ENCODE assay signal across 11 cellular contexts in genomic region chr15:60804986-60805949, GRCh38.
DNase-seq lines count a peak whose midpoint lies in the region; FAIRE-seq and TF ChIP-seq lines count a peak whose summit lies in the region.
"Had no signal": no experiment of that assay in that cellular context is flagged by ENCODE, and none has a peak within 500 bp of the region (broad histone marks: within the 10 kb centered on the region; RNA-seq: fewer than 3 reads in every experiment).

No MANE protein-coding gene starts in this region.

- H3K27me3 ChIP-seq in CD4-positive, alpha-beta memory T cell (ENCODE audit: insufficient read depth, low read length) = no peaks in the 10 kb centered on the region
- peaks cover 2% of the 10 kb centered on the region for H3K27me3 ChIP-seq in bronchial epithelial cell (ENCODE audit: control insufficient read depth, insufficient read depth, low read length)
- H3K27me3 ChIP-seq: SJSA1 had no signal

- H3K4me1 ChIP-seq in CD4-positive, alpha-beta memory T cell (ENCODE audit: insufficient read depth, low read length) = peaks cover 95% of the 10 kb centered on the region
- H3K4me1 ChIP-seq: SJSA1 had no signal

- peak overlapping the region; percentile 71 to 94 (median 91) for H3K27ac Mint-ChIP-seq in CD4-positive, alpha-beta memory T cell
- H3K27ac Mint-ChIP-seq in activated T-helper 1 cell treated with anti-CD3 and anti-CD28 coated beads, Interleukin-12 subunit alpha, Interleukin-12 subunit beta, Interleukin-2, Interleukin-4 antibody, amounts not matched to agents 30 ng/mL and 10 ng/mL and 1 ng/mL, durations not matched to agents 14 hours and 24 hours and 36 hours = no peak overlapping the region
- H3K27ac Mint-ChIP-seq in activated CD4-positive, alpha-beta memory T cell treated with anti-CD3 and anti-CD28 coated beads for 36 hours = no peak overlapping the region

- no peak for FAIRE-seq in bronchial epithelial cell (lab: Jason Lieb, UNC)
- FAIRE-seq: K562 had no signal

- CTCF ChIA-PET in CD4-positive, alpha-beta memory T cell (lab: Charles Lee; ENCODE audit: partially characterized antibody) = interaction anchor here (1.0 to 1.2 kb wide), 2 partner anchors 17 to 58 kb away, joined by 4 to 5 read pairs; no protein-coding TSS in a partner anchor
- CTCF ChIA-PET in activated CD4-positive, alpha-beta memory T cell treated with anti-CD3 and anti-CD28 coated beads for 36 hours (lab: Charles Lee) = interaction anchor here (0.9 to 2.0 kb wide), 3 partner anchors 7 to 296 kb away, joined by 3 to 10 read pairs (median 3); no protein-coding TSS in a partner anchor

- no peaks in the 10 kb centered on the region for H3K36me3 ChIP-seq in CD4-positive, alpha-beta memory T cell (ENCODE audit: insufficient read depth, low read length)
- no peaks in the 10 kb centered on the region for H3K36me3 ChIP-seq in bronchial epithelial cell (ENCODE audit: control insufficient read depth, insufficient read depth, low read length)
- H3K36me3 ChIP-seq: SJSA1 had no signal

- H3K4me3 Mint-ChIP-seq in CD4-positive, alpha-beta memory T cell = peak overlapping the region in 7 of 8 donors; percentile 26 to 77 (median 69)
- H3K4me3 Mint-ChIP-seq in activated T-helper 1 cell treated with anti-CD3 and anti-CD28 coated beads, Interleukin-12 subunit alpha, Interleukin-12 subunit beta, Interleukin-2, Interleukin-4 antibody, amounts not matched to agents 30 ng/mL and 10 ng/mL and 1 ng/mL, durations not matched to agents 14 hours and 24 hours and 36 hours = no peak overlapping the region
- H3K4me3 Mint-ChIP-seq in activated CD4-positive, alpha-beta memory T cell treated with anti-CD3 and anti-CD28 coated beads for 36 hours = no peak overlapping the region

- no peaks in the 10 kb centered on the region for H3K9me3 Mint-ChIP-seq in CD4-positive, alpha-beta memory T cell
- H3K9me3 Mint-ChIP-seq in activated T-helper 1 cell treated with anti-CD3 and anti-CD28 coated beads, Interleukin-12 subunit alpha, Interleukin-12 subunit beta, Interleukin-2, Interleukin-4 antibody, amounts not matched to agents 30 ng/mL and 10 ng/mL and 1 ng/mL, durations not matched to agents 14 hours and 24 hours and 36 hours = peaks cover 7% of the 10 kb centered on the region
- no peaks in the 10 kb centered on the region for H3K9me3 Mint-ChIP-seq in activated CD4-positive, alpha-beta memory T cell treated with anti-CD3 and anti-CD28 coated beads for 36 hours

- H3K4me3 ChIP-seq in CD4-positive, alpha-beta memory T cell (ENCODE audit: low read length in 2 of 2) = no peak overlapping the region
- no peak overlapping the region for H3K4me3 ChIP-seq in bronchial epithelial cell (ENCODE audit: low read depth, low read length)
- H3K4me3 ChIP-seq: K562, SJSA1 had no signal

- peaks cover 68 to 96% (median 84%) of the 10 kb centered on the region in 4 donors for H3K4me1 Mint-ChIP-seq in CD4-positive, alpha-beta memory T cell
- H3K4me1 Mint-ChIP-seq in activated T-helper 1 cell treated with anti-CD3 and anti-CD28 coated beads, Interleukin-12 subunit alpha, Interleukin-12 subunit beta, Interleukin-2, Interleukin-4 antibody, amounts not matched to agents 30 ng/mL and 10 ng/mL and 1 ng/mL, durations not matched to agents 14 hours and 24 hours and 36 hours (ENCODE audit: low read depth) = peaks cover 67% of the 10 kb centered on the region
- peaks cover 83% of the 10 kb centered on the region for H3K4me1 Mint-ChIP-seq in activated CD4-positive, alpha-beta memory T cell treated with anti-CD3 and anti-CD28 coated beads for 36 hours (ENCODE audit: low read depth)

- no peaks in the 10 kb centered on the region for H3K27me3 Mint-ChIP-seq in CD4-positive, alpha-beta memory T cell
- H3K27me3 Mint-ChIP-seq in activated T-helper 1 cell treated with anti-CD3 and anti-CD28 coated beads, Interleukin-12 subunit alpha, Interleukin-12 subunit beta, Interleukin-2, Interleukin-4 antibody, amounts not matched to agents 30 ng/mL and 10 ng/mL and 1 ng/mL, durations not matched to agents 14 hours and 24 hours and 36 hours (ENCODE audit: insufficient read depth) = no peaks in the 10 kb centered on the region
- no peaks in the 10 kb centered on the region for H3K27me3 Mint-ChIP-seq in activated CD4-positive, alpha-beta memory T cell treated with anti-CD3 and anti-CD28 coated beads for 36 hours

- intact Hi-C loops in CD4-positive, alpha-beta memory T cell (cut with micrococcal nuclease) = no loop called here
- intact Hi-C loops in activated T-helper 1 cell treated with anti-CD3 and anti-CD28 coated beads, Interleukin-12 subunit alpha, Interleukin-12 subunit beta, Interleukin-2, Interleukin-4 antibody, amounts not matched to agents 30 ng/mL and 10 ng/mL and 1 ng/mL, durations not matched to agents 14 hours and 24 hours and 36 hours (cut with micrococcal nuclease) = loop anchor here (5.0 to 10.0 kb wide), 2 partner anchors 298 to 650 kb away; no protein-coding TSS in a partner anchor
- intact Hi-C loops in activated CD4-positive, alpha-beta memory T cell treated with anti-CD3 and anti-CD28 coated beads for 36 hours (cut with micrococcal nuclease) = no loop called here

- peak overlapping the region; percentile 29 for H3K27ac ChIP-seq in CD4-positive, alpha-beta memory T cell (ENCODE audit: low read depth, low read length)
- H3K27ac ChIP-seq: SJSA1 had no signal

- POLR2A ChIA-PET in CD4-positive, alpha-beta memory T cell (lab: Charles Lee; ENCODE audit: partially characterized antibody) = interaction anchor here (0.6 to 6.1 kb wide), 8 partner anchors 7 to 39 kb away, joined by 3 to 44 read pairs (median 7); no protein-coding TSS in a partner anchor
- POLR2A ChIA-PET in activated CD4-positive, alpha-beta memory T cell treated with anti-CD3 and anti-CD28 coated beads for 36 hours (lab: Charles Lee) = interaction anchor here (0.7 kb wide), 1 partner anchor 155 kb away, joined by 3 read pairs; no protein-coding TSS in a partner anchor

- no peaks in the 10 kb centered on the region for H3K36me3 Mint-ChIP-seq in CD4-positive, alpha-beta memory T cell
- peaks cover 1% of the 10 kb centered on the region for H3K36me3 Mint-ChIP-seq in activated T-helper 1 cell treated with anti-CD3 and anti-CD28 coated beads, Interleukin-12 subunit alpha, Interleukin-12 subunit beta, Interleukin-2, Interleukin-4 antibody, amounts not matched to agents 30 ng/mL and 10 ng/mL and 1 ng/mL, durations not matched to agents 14 hours and 24 hours and 36 hours (ENCODE audit: low read depth)
- no peaks in the 10 kb centered on the region for H3K36me3 Mint-ChIP-seq in activated CD4-positive, alpha-beta memory T cell treated with anti-CD3 and anti-CD28 coated beads for 36 hours

- no peak for TF ChIP-seq CTCF in bronchial epithelial cell (IDR thresholded peaks at IDR 0.05; ENCODE audit: insufficient read depth, low read length, severe bottlenecking)

- no peaks in the 10 kb centered on the region for H3K9me3 ChIP-seq in CD4-positive, alpha-beta memory T cell (ENCODE audit: control insufficient read depth in 1 of 2, low read length in 2 of 2)
- H3K9me3 ChIP-seq: SJSA1 had no signal

- DNase-seq in CD4-positive, alpha-beta memory T cell = no peak
- DNase-seq in NCI-H146 (lab: John Stamatoyannopoulos, UW) (peak; percentile 88), bronchial epithelial cell (ENCODE audit: low read depth) (peak; percentile 50), kidney glomerular epithelial cell (lab: John Stamatoyannopoulos, UW) (peak; percentile 44), NCI-H128 (lab: John Stamatoyannopoulos, UW; ENCODE audit: unreplicated experiment) (no peak), UCSD-AML1 (lab: John Stamatoyannopoulos, UW; ENCODE audit: unreplicated experiment) (no peak)
- no peak for DNase-seq in activated T-helper 1 cell treated with anti-CD3 and anti-CD28 coated beads, Interleukin-12 subunit alpha, Interleukin-12 subunit beta, Interleukin-2, Interleukin-4 antibody, amounts not matched to agents 30 ng/mL and 10 ng/mL and 1 ng/mL, durations not matched to agents 14 hours and 24 hours and 36 hours (ENCODE audit: low spot score)
- DNase-seq in activated CD4-positive, alpha-beta memory T cell treated with anti-CD3 and anti-CD28 coated beads for 36 hours = no peak
- DNase-seq: activated T-cell treated with anti-CD3 and anti-CD28 coated beads for 4 hours had no signal

Comparison
In these comparisons a context has a peak if more than half of its experiments do, and no peak if none do; other contexts are left out.
1. DNase-seq: peak in NCI-H146 (single experiment), bronchial epithelial cell (single experiment) and kidney glomerular epithelial cell (single experiment); none in CD4-positive, alpha-beta memory T cell (0 of 5), activated T-helper 1 cell treated with anti-CD3 and anti-CD28 coated beads, Interleukin-12 subunit alpha, Interleukin-12 subunit beta, Interleukin-2, Interleukin-4 antibody, amounts not matched to agents 30 ng/mL and 10 ng/mL and 1 ng/mL, durations not matched to agents 14 hours and 24 hours and 36 hours (single experiment), NCI-H128 (single experiment), UCSD-AML1 (single experiment) and activated CD4-positive, alpha-beta memory T cell treated with anti-CD3 and anti-CD28 coated beads for 36 hours (single experiment).
2. H3K27ac Mint-ChIP-seq: peak in CD4-positive, alpha-beta memory T cell (7 of 7); none in activated T-helper 1 cell treated with anti-CD3 and anti-CD28 coated beads, Interleukin-12 subunit alpha, Interleukin-12 subunit beta, Interleukin-2, Interleukin-4 antibody, amounts not matched to agents 30 ng/mL and 10 ng/mL and 1 ng/mL, durations not matched to agents 14 hours and 24 hours and 36 hours (single experiment) and activated CD4-positive, alpha-beta memory T cell treated with anti-CD3 and anti-CD28 coated beads for 36 hours (single experiment).
3. H3K4me3 Mint-ChIP-seq: peak in CD4-positive, alpha-beta memory T cell (7 of 8); none in activated T-helper 1 cell treated with anti-CD3 and anti-CD28 coated beads, Interleukin-12 subunit alpha, Interleukin-12 subunit beta, Interleukin-2, Interleukin-4 antibody, amounts not matched to agents 30 ng/mL and 10 ng/mL and 1 ng/mL, durations not matched to agents 14 hours and 24 hours and 36 hours (single experiment) and activated CD4-positive, alpha-beta memory T cell treated with anti-CD3 and anti-CD28 coated beads for 36 hours (single experiment).